20 cellular contexts compared by ENCODE assay signal in genomic region chr3:119569156-119569555, GRCh38. TPM values are rescaled to one million over a fixed set of nuclear protein-coding genes. Genes with fewer than 3 reads are reported as not detected.
DNase-seq lines count a peak whose midpoint lies in the region; ATAC-seq and TF ChIP-seq lines count a peak whose summit lies in the region.
"Had no signal": no experiment of that assay in that cellular context is flagged by ENCODE, and none has a peak within 500 bp of the region (broad histone marks: within the 10 kb centered on the region; RNA-seq: fewer than 3 reads in every experiment).

No MANE protein-coding gene starts in this region.

- H3K36me3 Mint-ChIP-seq in CD14-positive monocyte: no peaks in the 10 kb centered on the region
- H3K36me3 Mint-ChIP-seq: CD4-positive, alpha-beta memory T cell had no signal

- DNase-seq in CD14-positive monocyte (ENCODE audit: low spot score) (no peak), lower lobe of right lung (no peak), superior temporal gyrus (ENCODE audit: extremely low spot score) (no peak), GDM1 (lab: John Stamatoyannopoulos, UW) (no peak)
- DNase-seq: CD4-positive, alpha-beta memory T cell; COR-L47; DMS153; DND-41; H9 had no signal

- H3K27ac Mint-ChIP-seq in CD14-positive monocyte: peak overlapping the region; percentile 31 to 97 (median 96)
- H3K27ac Mint-ChIP-seq: B cell; CD4-positive, alpha-beta memory T cell; GM23338; H9 had no signal

- ATAC-seq in lower lobe of right lung (peak; percentile 54 to 70), HG02610 (IDR thresholded peaks at IDR 0.05; ENCODE audit: unreplicated experiment) (no peak)
- ATAC-seq: GM23338, HCT116 had no signal

- H3K27me3 Mint-ChIP-seq in CD14-positive monocyte (ENCODE audit: low read depth in 3 of 3): peaks cover 0 to 3% (median 0%) of the 10 kb centered on the region in 3 donors
- H3K27me3 Mint-ChIP-seq: B cell had no signal

- H3K27ac ChIP-seq in KMS-11 (no peak overlapping the region), lower lobe of right lung (no peak overlapping the region)
- H3K27ac ChIP-seq: 22Rv1, BLaER1, C4-2B had no signal

- H3K79me2 ChIP-seq in KMS-11 (ENCODE audit: insufficient read depth, low read depth): no peaks in the 10 kb centered on the region

- no peaks in the 10 kb centered on the region for H3K9me3 Mint-ChIP-seq in CD14-positive monocyte
- H3K9me3 Mint-ChIP-seq: GM23338 had no signal

- no peak overlapping the region for H3K9ac ChIP-seq in KMS-11
- H3K9ac ChIP-seq: BLaER1 had no signal

- H3K4me1 ChIP-seq in KMS-11 (ENCODE audit: low read depth, poor library complexity, severe bottlenecking): peaks cover 41% of the 10 kb centered on the region
- peaks cover 11% of the 10 kb centered on the region for H3K4me1 ChIP-seq in lower lobe of right lung
- H3K4me1 ChIP-seq: BLaER1 had no signal

- no peaks in the 10 kb centered on the region for H4K20me1 ChIP-seq in KMS-11 (ENCODE audit: insufficient read depth)
- H4K20me1 ChIP-seq: BLaER1 had no signal

- H3K9me3 ChIP-seq in lower lobe of right lung: peaks cover 3% of the 10 kb centered on the region

- H3K4me3 Mint-ChIP-seq in CD14-positive monocyte: no peak overlapping the region
- H3K4me3 Mint-ChIP-seq: B cell; CD4-positive, alpha-beta memory T cell; GM23338; H9 had no signal

- intact Hi-C loops in CD14-positive monocyte (cut with micrococcal nuclease): no loop called here
- intact Hi-C loops in lower lobe of right lung (cut with DNase I): no loop called here

- H3K4me1 Mint-ChIP-seq in CD14-positive monocyte: peaks cover 32% of the 10 kb centered on the region
- H3K4me1 Mint-ChIP-seq: CD4-positive, alpha-beta memory T cell; GM23338 had no signal

- H3K36me3 ChIP-seq in KMS-11 (ENCODE audit: insufficient read depth): no peaks in the 10 kb centered on the region
- H3K36me3 ChIP-seq in lower lobe of right lung: no peaks in the 10 kb centered on the region
- H3K36me3 ChIP-seq: BLaER1 had no signal

- no peak for TF ChIP-seq CTCF in CD14-positive monocyte (IDR thresholded peaks at IDR 0.05)
- TF ChIP-seq CTCF in KMS-11 (conservative IDR thresholded peaks at IDR 0.05; ENCODE audit: low read depth, low read length): no peak
- no peak for TF ChIP-seq CTCF in lower lobe of right lung (IDR thresholded peaks at IDR 0.05)

- no peak overlapping the region for H2AFZ ChIP-seq in KMS-11 (ENCODE audit: low read depth)
- H2AFZ ChIP-seq: GM23338 had no signal

- 0 out of 2 replicates have a peak overlapping the region, but pooled peaks have one; percentile 49 for H3K4me2 ChIP-seq in KMS-11
- H3K4me2 ChIP-seq: BLaER1, GM23338 had no signal

- H3K27me3 ChIP-seq in KMS-11 (ENCODE audit: insufficient read depth, low read depth) (no peaks in the 10 kb centered on the region), lower lobe of right lung (ENCODE audit: low read depth) (no peaks in the 10 kb centered on the region)
- H3K27me3 ChIP-seq: BLaER1 had no signal

- no peak overlapping the region for H3K4me3 ChIP-seq in KMS-11 (IDR thresholded peaks at IDR 0.05; ENCODE audit: insufficient read depth, low read depth, low read length)
- H3K4me3 ChIP-seq in lower lobe of right lung: no peak overlapping the region
- H3K4me3 ChIP-seq: BLaER1, GM12878, GM23338 had no signal

RNA-seq across cellular contexts. Expression of gene CD80, which starts 9.7 kb away (rescaled TPM):
- polyA plus RNA-seq in CD14-positive monocyte: under 1 TPM; 0.47 TPM
- total RNA-seq in lower lobe of right lung: 8.6 TPM
- total RNA-seq: GM23338, H4, H9 had no signal
- polyA plus RNA-seq: AG04450, GM23338 had no signal

RNA-seq across cellular contexts. Expression of gene ADPRH, which starts 10.1 kb away (rescaled TPM):
- polyA plus RNA-seq in CD14-positive monocyte: 10 to 100 TPM; 31.5 to 37.8 TPM
- total RNA-seq in lower lobe of right lung: 32.0 TPM
- total RNA-seq: H4 had no signal

RNA-seq across cellular contexts. Expression of gene PLA1A, which starts 28.5 kb away (rescaled TPM):
- not detected for polyA plus RNA-seq in CD14-positive monocyte
- total RNA-seq in lower lobe of right lung: 13.1 TPM
- total RNA-seq: CD4-positive, alpha-beta memory T cell; GM23338; H9 had no signal
- polyA plus RNA-seq: AG04450; CD4-positive, alpha-beta memory T cell; GM23338 had no signal
